In genomic region chr4:125736057-125736456, GRCh38 we compare ENCODE assay signal across 12 cellular contexts.
A peak's percentile ranks its signal among the peaks of the same experiment; 100 is the strongest.
DNase-seq lines count a peak whose midpoint lies in the region; ATAC-seq and TF ChIP-seq lines count a peak whose summit lies in the region.
"Had no signal": no experiment of that assay in that cellular context is flagged by ENCODE, and none has a peak within 500 bp of the region (broad histone marks: within the 10 kb centered on the region; RNA-seq: fewer than 3 reads in every experiment).

No MANE protein-coding gene starts in this region.

- DNase-seq in NCI-H82 (lab: John Stamatoyannopoulos, UW) (peak; percentile 3), NCI-H82 treated with DMSO at 0.1 percent for 48 hours (lab: John Stamatoyannopoulos, UW; ENCODE audit: unreplicated experiment) (no peak), SK-N-SH (peak; percentile 4), fibroblast of pulmonary artery (ENCODE audit: low read depth) (peak; percentile 69), type B pancreatic cell (ENCODE audit: extremely low spot score, unreplicated experiment) (no peak), D341Med (ENCODE audit: low spot score) (no peak), ureter (ENCODE audit: low spot score) (no peak)
- no peak for DNase-seq in activated CD8-positive, alpha-beta T cell treated with anti-CD3 and anti-CD28 coated beads for 36 hours
- DNase-seq: activated naive CD8-positive, alpha-beta T cell treated with anti-CD3 and anti-CD28 coated beads, Interleukin-2, amount 10 ng/mL, durations not matched to agents 7 days and 5 days; head of caudate nucleus had no signal

- H3K27me3 ChIP-seq in SK-N-SH (ENCODE audit: insufficient read depth): no peaks in the 10 kb centered on the region
- H3K27me3 ChIP-seq: BLaER1 had no signal

- no peak for ATAC-seq in activated CD8-positive, alpha-beta T cell treated with anti-CD3 and anti-CD28 coated beads for 36 hours

- H3K9ac ChIP-seq in SK-N-SH: peak overlapping the region; percentile 59; the same call in 1 of the 2 replicates
- H3K9ac ChIP-seq: BLaER1 had no signal

- intact Hi-C loops in activated CD8-positive, alpha-beta T cell treated with anti-CD3 and anti-CD28 coated beads for 36 hours (cut with micrococcal nuclease): loop anchor here (10.0 kb wide), 1 partner anchor 421 kb away; the partner anchor contains the start of gene FAT4

- TF ChIP-seq RAD21 in SK-N-SH (IDR thresholded peaks at IDR 0.05; ENCODE audit: low read length): 0 out of 2 replicates have a peak, but pooled peaks have one; percentile 15

- H3K79me2 ChIP-seq in SK-N-SH (ENCODE audit: insufficient read depth): no peaks in the 10 kb centered on the region

- no peak overlapping the region for H3K27ac Mint-ChIP-seq in type B pancreatic cell
- H3K27ac Mint-ChIP-seq in activated CD8-positive, alpha-beta T cell treated with anti-CD3 and anti-CD28 coated beads for 36 hours: no peak overlapping the region
- H3K27ac Mint-ChIP-seq: activated naive CD8-positive, alpha-beta T cell treated with anti-CD3 and anti-CD28 coated beads, Interleukin-2, amount 10 ng/mL, durations not matched to agents 7 days and 5 days; IgD-negative memory B cell had no signal

- no peaks in the 10 kb centered on the region for H3K36me3 ChIP-seq in SK-N-SH (replicated peaks in 1 of 2; ENCODE audit: control insufficient read depth in 1 of 2, insufficient read depth in 2 of 2, low read length in 1 of 2)
- H3K36me3 ChIP-seq: BLaER1 had no signal

- no peaks in the 10 kb centered on the region for H3K9me3 Mint-ChIP-seq in type B pancreatic cell
- peaks cover 2% of the 10 kb centered on the region for H3K9me3 Mint-ChIP-seq in activated CD8-positive, alpha-beta T cell treated with anti-CD3 and anti-CD28 coated beads for 36 hours

- CTCF ChIA-PET in SK-N-SH (lab: Yijun Ruan, JAX): interaction anchor here (0.6 to 1.8 kb wide), 11 partner anchors 10 to 1886 kb away, joined by 3 to 6 read pairs (median 3); no protein-coding TSS in a partner anchor
- CTCF ChIA-PET in activated CD8-positive, alpha-beta T cell treated with anti-CD3 and anti-CD28 coated beads for 36 hours (lab: Charles Lee): no interaction called here

- H3F3A ChIP-seq in SK-N-SH (replicated peaks; ENCODE audit: insufficient read depth): peaks cover 11% of the 10 kb centered on the region

- no peak overlapping the region for H3K4me3 Mint-ChIP-seq in type B pancreatic cell
- H3K4me3 Mint-ChIP-seq in activated CD8-positive, alpha-beta T cell treated with anti-CD3 and anti-CD28 coated beads for 36 hours: no peak overlapping the region
- H3K4me3 Mint-ChIP-seq: activated naive CD8-positive, alpha-beta T cell treated with anti-CD3 and anti-CD28 coated beads, Interleukin-2, amount 10 ng/mL, durations not matched to agents 7 days and 5 days; IgD-negative memory B cell had no signal

- H3K27ac ChIP-seq in SK-N-SH (ENCODE audit: low read depth in 2 of 2, low read length in 1 of 2): peak overlapping the region in 1 of 2 experiments; percentile 83; a peak in 3 of 4 replicates
- H3K27ac ChIP-seq: BLaER1 had no signal

- TF ChIP-seq CTCF in SK-N-SH (IDR thresholded peaks at IDR 0.05): peak; percentile 55
- peak; percentile 29 for TF ChIP-seq CTCF in fibroblast of pulmonary artery (IDR thresholded peaks at IDR 0.05; ENCODE audit: low read length, missing control alignments)
- peak; percentile 55 for TF ChIP-seq CTCF in type B pancreatic cell (conservative IDR thresholded peaks at IDR 0.05)
- no peak for TF ChIP-seq CTCF in activated CD8-positive, alpha-beta T cell treated with anti-CD3 and anti-CD28 coated beads for 36 hours (IDR thresholded peaks at IDR 0.05)

- H3K4me1 Mint-ChIP-seq in type B pancreatic cell (ENCODE audit: unreplicated experiment): peaks cover 32% of the 10 kb centered on the region
- no peaks in the 10 kb centered on the region for H3K4me1 Mint-ChIP-seq in activated CD8-positive, alpha-beta T cell treated with anti-CD3 and anti-CD28 coated beads for 36 hours (ENCODE audit: low read depth)
- H3K4me1 Mint-ChIP-seq: activated naive CD8-positive, alpha-beta T cell treated with anti-CD3 and anti-CD28 coated beads, Interleukin-2, amount 10 ng/mL, durations not matched to agents 7 days and 5 days; IgD-negative memory B cell had no signal

- WGBS in SK-N-SH (ENCODE audit: low lambda C conversion rate): 50% methylated on average over 1 of the region's 1 CpG

- no peak overlapping the region for H2AFZ ChIP-seq in SK-N-SH (ENCODE audit: low read depth)

- H4K20me1 ChIP-seq in SK-N-SH (ENCODE audit: insufficient read depth): no peaks in the 10 kb centered on the region
- H4K20me1 ChIP-seq: BLaER1 had no signal

- H3K4me2 ChIP-seq in SK-N-SH: 0 out of 2 replicates have a peak overlapping the region, but pooled peaks have one; percentile 39
- H3K4me2 ChIP-seq: BLaER1 had no signal

- no peak for TF ChIP-seq EP300 in SK-N-SH (IDR thresholded peaks at IDR 0.05; ENCODE audit: borderline replicate concordance in 1 of 2, low read depth in 1 of 2, low read length in 1 of 2)

- H3K27me3 Mint-ChIP-seq in type B pancreatic cell: peaks cover 6% of the 10 kb centered on the region
- H3K27me3 Mint-ChIP-seq in activated CD8-positive, alpha-beta T cell treated with anti-CD3 and anti-CD28 coated beads for 36 hours: no peaks in the 10 kb centered on the region
- H3K27me3 Mint-ChIP-seq: activated naive CD8-positive, alpha-beta T cell treated with anti-CD3 and anti-CD28 coated beads, Interleukin-2, amount 10 ng/mL, durations not matched to agents 7 days and 5 days; IgD-negative memory B cell had no signal

- H3K9me2 ChIP-seq in SK-N-SH: no peaks in the 10 kb centered on the region

- H3K36me3 Mint-ChIP-seq in type B pancreatic cell: no peaks in the 10 kb centered on the region
- no peaks in the 10 kb centered on the region for H3K36me3 Mint-ChIP-seq in activated CD8-positive, alpha-beta T cell treated with anti-CD3 and anti-CD28 coated beads for 36 hours (ENCODE audit: low read depth)
- H3K36me3 Mint-ChIP-seq: activated naive CD8-positive, alpha-beta T cell treated with anti-CD3 and anti-CD28 coated beads, Interleukin-2, amount 10 ng/mL, durations not matched to agents 7 days and 5 days; IgD-negative memory B cell had no signal

- H3K4me1 ChIP-seq in SK-N-SH (ENCODE audit: control insufficient read depth in 1 of 2, insufficient read depth in 2 of 2, low read depth in 1 of 2, low read length in 1 of 2): peaks cover 5 to 21% of the 10 kb centered on the region in 2 experiments; a peak in 3 of 4 replicates
- H3K4me1 ChIP-seq: BLaER1 had no signal

- H3K4me3 ChIP-seq in SK-N-SH (ENCODE audit: low read depth in 2 of 2, low read length in 1 of 2) (0 out of 4 replicates have a peak overlapping the region, but pooled peaks of 1 of the 2 experiments have one; percentile 7), fibroblast of pulmonary artery (replicated peaks; ENCODE audit: low read depth, low read length) (no peak overlapping the region)
- H3K4me3 ChIP-seq: BLaER1 had no signal

- H3K9me3 ChIP-seq in SK-N-SH: no peaks in the 10 kb centered on the region
- H3K9me3 ChIP-seq: BLaER1 had no signal

- POLR2A ChIA-PET in SK-N-SH (lab: Yijun Ruan, JAX): no interaction called here
- POLR2A ChIA-PET in activated CD8-positive, alpha-beta T cell treated with anti-CD3 and anti-CD28 coated beads for 36 hours (lab: Charles Lee): no interaction called here

TF ChIP-seq in SK-N-SH, 30 proteins besides CTCF, POLR2A, EP300 and RAD21 (continues in another document):
- no peak for TF ChIP-seq NFIC (IDR thresholded peaks at IDR 0.05; ENCODE audit: borderline replicate concordance)
- TF ChIP-seq, protein P1, sequence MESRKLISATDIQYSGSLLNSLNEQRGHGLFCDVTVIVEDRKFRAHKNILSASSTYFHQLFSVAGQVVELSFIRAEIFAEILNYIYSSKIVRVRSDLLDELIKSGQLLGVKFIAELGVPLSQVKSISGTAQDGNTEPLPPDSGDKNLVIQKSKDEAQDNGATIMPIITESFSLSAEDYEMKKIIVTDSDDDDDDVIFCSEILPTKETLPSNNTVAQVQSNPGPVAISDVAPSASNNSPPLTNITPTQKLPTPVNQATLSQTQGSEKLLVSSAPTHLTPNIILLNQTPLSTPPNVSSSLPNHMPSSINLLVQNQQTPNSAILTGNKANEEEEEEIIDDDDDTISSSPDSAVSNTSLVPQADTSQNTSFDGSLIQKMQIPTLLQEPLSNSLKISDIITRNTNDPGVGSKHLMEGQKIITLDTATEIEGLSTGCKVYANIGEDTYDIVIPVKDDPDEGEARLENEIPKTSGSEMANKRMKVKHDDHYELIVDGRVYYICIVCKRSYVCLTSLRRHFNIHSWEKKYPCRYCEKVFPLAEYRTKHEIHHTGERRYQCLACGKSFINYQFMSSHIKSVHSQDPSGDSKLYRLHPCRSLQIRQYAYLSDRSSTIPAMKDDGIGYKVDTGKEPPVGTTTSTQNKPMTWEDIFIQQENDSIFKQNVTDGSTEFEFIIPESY (IDR thresholded peaks at IDR 0.05; ENCODE audit: borderline replicate concordance, low read depth): no peak
- no peak for TF ChIP-seq FOSL2 (IDR thresholded peaks at IDR 0.05; ENCODE audit: borderline replicate concordance, low read depth)
- TF ChIP-seq ELF1 (IDR thresholded peaks at IDR 0.05): no peak
- TF ChIP-seq, protein P2, sequence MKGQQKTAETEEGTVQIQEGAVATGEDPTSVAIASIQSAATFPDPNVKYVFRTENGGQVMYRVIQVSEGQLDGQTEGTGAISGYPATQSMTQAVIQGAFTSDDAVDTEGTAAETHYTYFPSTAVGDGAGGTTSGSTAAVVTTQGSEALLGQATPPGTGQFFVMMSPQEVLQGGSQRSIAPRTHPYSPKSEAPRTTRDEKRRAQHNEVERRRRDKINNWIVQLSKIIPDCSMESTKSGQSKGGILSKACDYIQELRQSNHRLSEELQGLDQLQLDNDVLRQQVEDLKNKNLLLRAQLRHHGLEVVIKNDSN (IDR thresholded peaks at IDR 0.05; ENCODE audit: borderline replicate concordance, low read depth): no peak
- no peak for TF ChIP-seq GATA2 (CRISPR knock-in tag; IDR thresholded peaks at IDR 0.05)
- TF ChIP-seq TEAD4 (IDR thresholded peaks at IDR 0.05; ENCODE audit: borderline replicate concordance, insufficient read depth): no peak
- TF ChIP-seq SMC3 (IDR thresholded peaks at IDR 0.05; ENCODE audit: low read depth, low read length): no peak; the same call in 1 of the 2 replicates
- TF ChIP-seq FOXJ3 (CRISPR knock-in tag; IDR thresholded peaks at IDR 0.05): no peak
- TF ChIP-seq TCF12 (IDR thresholded peaks at IDR 0.05): no peak
- no peak for TF ChIP-seq NRF1 (IDR thresholded peaks at IDR 0.05; ENCODE audit: low read depth, low read length)
- TF ChIP-seq IRF3 (IDR thresholded peaks at IDR 0.05; ENCODE audit: low read depth, low read length): no peak

Comparison
In these comparisons a context has a peak if more than half of its experiments do, and no peak if none do; other contexts are left out.
1. DNase-seq: peak in NCI-H82 (single experiment), SK-N-SH (single experiment) and fibroblast of pulmonary artery (single experiment); none in NCI-H82 treated with DMSO at 0.1 percent for 48 hours (single experiment), type B pancreatic cell (single experiment), D341Med (single experiment), ureter (single experiment) and activated CD8-positive, alpha-beta T cell treated with anti-CD3 and anti-CD28 coated beads for 36 hours (single experiment).